ENCODE assay signal across 8 cellular contexts in genomic region chr3:42572278-42572677, GRCh38. TPM values are rescaled to one million over a fixed set of nuclear protein-coding genes. Genes with fewer than 3 reads are reported as not detected.
DNase-seq lines count a peak whose midpoint lies in the region; ATAC-seq, FAIRE-seq and TF ChIP-seq lines count a peak whose summit lies in the region.

No MANE protein-coding gene starts in this region.

- H3K79me2 ChIP-seq in OCI-LY1 (ENCODE audit: insufficient read depth, low read length), result peaks cover 16% of the 10 kb centered on the region

- H3K36me3 ChIP-seq in CD8-positive, alpha-beta memory T cell (ENCODE audit: insufficient read depth, low read length), result no peaks in the 10 kb centered on the region
- H3K36me3 ChIP-seq in OCI-LY1 (ENCODE audit: insufficient read depth, low read length), result peaks cover 56% of the 10 kb centered on the region
- H3K36me3 ChIP-seq in suprapubic skin, result peaks cover 25% of the 10 kb centered on the region

- H3K27me3 ChIP-seq in CD8-positive, alpha-beta memory T cell (ENCODE audit: insufficient read depth, low read length, poor library complexity, severe bottlenecking), result no peaks in the 10 kb centered on the region
- H3K27me3 ChIP-seq in OCI-LY1 (ENCODE audit: insufficient read depth, low read length) (no peaks in the 10 kb centered on the region), suprapubic skin (no peaks in the 10 kb centered on the region)

- H3K9ac ChIP-seq in OCI-LY1 (ENCODE audit: low read length), result no peak overlapping the region

- TF ChIP-seq EP300 in suprapubic skin (IDR thresholded peaks at IDR 0.05), result no peak

- TF ChIP-seq POLR2A in suprapubic skin (IDR thresholded peaks at IDR 0.05), result no peak

- peak in 1 of 5 donors; percentile 52 for DNase-seq in CD8-positive, alpha-beta memory T cell
- DNase-seq in GM19239 (ENCODE audit: insufficient read length, low spot score) (no peak), naive B cell (peak; percentile 13), middle frontal gyrus (ENCODE audit: extremely low spot score, low spot score) (no peak), suprapubic skin (ENCODE audit: low spot score in 2 of 2) (no peak)
- DNase-seq in effector memory CD8-positive, alpha-beta T cell, result no peak
- DNase-seq in stimulated activated CD4-positive, alpha-beta T cell treated with anti-CD3 and anti-CD28 coated beads, Interleukin-12 subunit alpha, Interleukin-12 subunit beta, amount 100 ng/mL, for 4 hours, result no peak

- CTCF ChIA-PET in CD8-positive, alpha-beta memory T cell (lab: Charles Lee), result interaction anchor here (0.7 to 2.1 kb wide), 7 partner anchors 9 to 175 kb away, joined by 3 to 11 read pairs (median 3); partner anchors contain the start of gene SEC22C

- no peaks in the 10 kb centered on the region for H3K27me3 Mint-ChIP-seq in CD8-positive, alpha-beta memory T cell
- H3K27me3 Mint-ChIP-seq in effector memory CD8-positive, alpha-beta T cell, result no peaks in the 10 kb centered on the region
- H3K27me3 Mint-ChIP-seq in naive B cell, result no peaks in the 10 kb centered on the region

- peak; percentile 84 for FAIRE-seq in GM19239 (lab: Jason Lieb, UNC)

- H3K27ac ChIP-seq in CD8-positive, alpha-beta memory T cell (ENCODE audit: low read depth, low read length), result no peak overlapping the region
- H3K27ac ChIP-seq in OCI-LY1 (ENCODE audit: low read depth, low read length, poor library complexity, severe bottlenecking) (no peak overlapping the region), suprapubic skin (no peak overlapping the region)

- peaks cover 16 to 21% (median 18%) of the 10 kb centered on the region in 5 donors for H3K9me3 Mint-ChIP-seq in CD8-positive, alpha-beta memory T cell
- H3K9me3 Mint-ChIP-seq in effector memory CD8-positive, alpha-beta T cell, result no peaks in the 10 kb centered on the region
- H3K9me3 Mint-ChIP-seq in naive B cell, result peaks cover 0 to 21% (median 19%) of the 10 kb centered on the region in 7 donors

- peak; percentile 68 for TF ChIP-seq CTCF in OCI-LY1 (IDR thresholded peaks at IDR 0.05; ENCODE audit: low read length)
- TF ChIP-seq CTCF in suprapubic skin (IDR thresholded peaks at IDR 0.05), result no peak

- peaks cover 8% of the 10 kb centered on the region for H3K9me3 ChIP-seq in CD8-positive, alpha-beta memory T cell (ENCODE audit: low read length)
- peaks cover 23% of the 10 kb centered on the region for H3K9me3 ChIP-seq in OCI-LY1 (ENCODE audit: low read length)
- H3K9me3 ChIP-seq in suprapubic skin, result peaks cover 3% of the 10 kb centered on the region

- no peaks in the 10 kb centered on the region for H3K9me2 ChIP-seq in OCI-LY1 (ENCODE audit: low read depth, low read length)

- H3K4me3 ChIP-seq in CD8-positive, alpha-beta memory T cell (ENCODE audit: low read length), result no peak overlapping the region
- no peak overlapping the region for H3K4me3 ChIP-seq in OCI-LY1 (ENCODE audit: low read depth, low read length, poor library complexity, severe bottlenecking)
- no peak overlapping the region for H3K4me3 ChIP-seq in suprapubic skin

- H3K4me3 Mint-ChIP-seq in CD8-positive, alpha-beta memory T cell, result no peak overlapping the region
- no peak overlapping the region for H3K4me3 Mint-ChIP-seq in effector memory CD8-positive, alpha-beta T cell
- H3K4me3 Mint-ChIP-seq in naive B cell, result no peak overlapping the region

- H4K20me1 ChIP-seq in OCI-LY1 (ENCODE audit: insufficient read depth, low read length), result no peaks in the 10 kb centered on the region

- H3K4me2 ChIP-seq in OCI-LY1 (ENCODE audit: low read length), result no peak overlapping the region

- 67% methylated on average over 3 of the region's 3 CpGs for WGBS in suprapubic skin

- H3K36me3 Mint-ChIP-seq in CD8-positive, alpha-beta memory T cell, result peaks cover 26 to 63% (median 41%) of the 10 kb centered on the region in 3 donors
- peaks cover 40% of the 10 kb centered on the region for H3K36me3 Mint-ChIP-seq in effector memory CD8-positive, alpha-beta T cell (ENCODE audit: insufficient read depth)
- H3K36me3 Mint-ChIP-seq in naive B cell, result peaks cover 29 to 35% of the 10 kb centered on the region in 2 donors

- peaks cover 19 to 36% (median 34%) of the 10 kb centered on the region in 3 donors for H3K4me1 Mint-ChIP-seq in CD8-positive, alpha-beta memory T cell
- H3K4me1 Mint-ChIP-seq in effector memory CD8-positive, alpha-beta T cell (ENCODE audit: low read depth in 2 of 2), result peaks cover 4 to 22% of the 10 kb centered on the region in 2 donors
- H3K4me1 Mint-ChIP-seq in naive B cell, result peaks cover 7 to 14% (median 9%) of the 10 kb centered on the region in 3 donors

- ATAC-seq in effector memory CD8-positive, alpha-beta T cell (replicated peaks), result peak; percentile 63
- ATAC-seq in naive B cell (ENCODE audit: low read depth in 2 of 2), result peak; percentile 59 to 62

- no peak overlapping the region for H2AFZ ChIP-seq in OCI-LY1 (ENCODE audit: low read length)

- peak overlapping the region in 5 of 8 donors; percentile 18 to 77 (median 43) for H3K27ac Mint-ChIP-seq in CD8-positive, alpha-beta memory T cell
- H3K27ac Mint-ChIP-seq in effector memory CD8-positive, alpha-beta T cell, result no peak overlapping the region
- H3K27ac Mint-ChIP-seq in naive B cell, result peak overlapping the region in 2 of 6 donors; percentile 43 to 59

- no peaks in the 10 kb centered on the region for H3K4me1 ChIP-seq in CD8-positive, alpha-beta memory T cell (ENCODE audit: insufficient read depth, low read length)
- H3K4me1 ChIP-seq in OCI-LY1 (ENCODE audit: insufficient read depth, low read length, severe bottlenecking) (no peaks in the 10 kb centered on the region), suprapubic skin (no peaks in the 10 kb centered on the region)

- no peaks in the 10 kb centered on the region for H3F3A ChIP-seq in OCI-LY1 (ENCODE audit: insufficient read depth, low read length)

- POLR2A ChIA-PET in CD8-positive, alpha-beta memory T cell (lab: Charles Lee), result no interaction called here

RNA-seq across cellular contexts. Expression of gene SEC22C, which starts 9.5 kb away (rescaled TPM):
- total RNA-seq in CD8-positive, alpha-beta memory T cell, result 10 to 100 TPM; 52.6 to 53.6 TPM
- 45.5 TPM for polyA plus RNA-seq in CD8-positive, alpha-beta memory T cell
- polyA plus RNA-seq in naive B cell (ENCODE audit: low read depth in 6 of 6), result 10 to 100 TPM; 25.1 to 39.0 (median 31.3) TPM
- 10 to 100 TPM; 22.4 to 44.4 (median 28.5) TPM for total RNA-seq in suprapubic skin

RNA-seq across cellular contexts. Expression of gene SS18L2, which starts 18.4 kb away (rescaled TPM):
- total RNA-seq in CD8-positive, alpha-beta memory T cell, result 10 to 100 TPM; 80.4 to 80.7 TPM
- polyA plus RNA-seq in CD8-positive, alpha-beta memory T cell, result 159 TPM
- 100 to 1,000 TPM; 111 to 142 (median 131) TPM for polyA plus RNA-seq in naive B cell (ENCODE audit: low read depth in 6 of 6)
- 10 to 100 TPM; 15.8 to 30.9 (median 23.9) TPM for total RNA-seq in suprapubic skin

RNA-seq across cellular contexts. Expression of gene NKTR, which starts 28.2 kb away (rescaled TPM):
- 10 to 100 TPM; 54.1 to 58.2 TPM for total RNA-seq in CD8-positive, alpha-beta memory T cell
- 15.8 TPM for polyA plus RNA-seq in CD8-positive, alpha-beta memory T cell
- polyA plus RNA-seq in naive B cell (ENCODE audit: low read depth in 6 of 6), result 10 to 100 TPM in 1 of 6 donors, 1 to 10 TPM in 5; 6.2 to 21.9 (median 8.4) TPM
- 100 to 1,000 TPM in 1 of 4 donors, 10 to 100 TPM in 3; 47.7 to 328 (median 66.8) TPM for total RNA-seq in suprapubic skin

Comparison
In these comparisons a context has a peak if more than half of its experiments do, and no peak if none do; other contexts are left out.
1. H3K27ac Mint-ChIP-seq: peak in CD8-positive, alpha-beta memory T cell (5 of 8); none in effector memory CD8-positive, alpha-beta T cell (0 of 2).